8 cellular contexts compared by ENCODE assay signal in the genomic region with DNA sequence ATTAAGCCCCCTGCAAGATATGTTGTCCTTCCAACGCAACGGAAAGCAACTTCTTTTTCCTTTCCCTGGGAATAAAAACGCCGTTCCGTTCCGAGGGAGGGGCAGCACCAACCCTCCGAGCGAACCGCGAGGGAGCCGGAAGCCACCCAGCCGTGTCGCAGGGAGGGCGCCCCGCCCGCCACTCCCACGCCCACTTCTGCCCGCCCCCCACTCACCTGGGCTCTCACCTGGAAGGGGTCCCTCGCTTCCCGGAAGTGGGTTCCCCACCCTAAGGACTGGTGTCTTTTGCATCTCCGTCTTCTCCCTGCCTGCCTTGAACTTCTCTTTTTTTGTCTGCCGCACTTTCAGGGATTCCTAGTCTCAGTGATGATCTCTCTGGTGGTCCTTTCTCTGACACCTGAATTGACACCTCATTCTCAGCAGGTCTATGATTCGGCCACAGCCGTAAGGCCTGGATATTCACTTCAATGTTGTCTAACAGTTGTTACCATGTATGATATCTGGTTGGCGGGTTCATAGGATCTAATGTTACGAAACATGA. TPM values are rescaled to one million over a fixed set of nuclear protein-coding genes. Genes with fewer than 3 reads are reported as not detected.
DNase-seq lines count a peak whose midpoint lies in the region; ATAC-seq, FAIRE-seq and TF ChIP-seq lines count a peak whose summit lies in the region.

No MANE protein-coding gene starts in this region.

- intact Hi-C loops in Right ventricle myocardium inferior (cut with DNase I) (no loop called here), cardiac septum (cut with DNase I) (loop anchor here (10.0 kb wide), 1 partner anchor 144 kb away; a partner anchor contains a TSS), mucosa of descending colon (cut with DNase I, micrococcal nuclease) (no loop called here)
- intact Hi-C loops in dendritic cell treated with granulocyte-macrophage colony-stimulating factor and Interleukin-4, amounts not matched to agents 40 ng/mL and 50 ng/mL, for 4 days (cut with micrococcal nuclease), result loop anchor here (5.0 kb wide), 1 partner anchor 131 kb away; a partner anchor contains a TSS

- no peak for FAIRE-seq in D721Med (lab: Jason Lieb, UNC)

- H3K27ac ChIP-seq in WERI-Rb-1, result peak overlapping the region; percentile 84

- H3K9me3 Mint-ChIP-seq in dendritic cell treated with granulocyte-macrophage colony-stimulating factor and Interleukin-4, amounts not matched to agents 40 ng/mL and 50 ng/mL, for 4 days, result no peaks in the 10 kb centered on the region
- peaks cover 0 to 3% of the 10 kb centered on the region in 2 donors for H3K9me3 Mint-ChIP-seq in stimulated activated naive B cell treated with anti-CD40 and anti-IgM and Interleukin-4, amounts not matched to agents 10 μg/mL and 1 μg/mL and 100 μg/mL, for 72 hours

- H3K27ac Mint-ChIP-seq in dendritic cell treated with granulocyte-macrophage colony-stimulating factor and Interleukin-4, amounts not matched to agents 40 ng/mL and 50 ng/mL, for 4 days, result peak overlapping the region; percentile 76
- peak overlapping the region; percentile 100 for H3K27ac Mint-ChIP-seq in stimulated activated naive B cell treated with anti-CD40 and anti-IgM and Interleukin-4, amounts not matched to agents 10 μg/mL and 1 μg/mL and 100 μg/mL, for 72 hours

- peak overlapping the region; percentile 89 for H3K4me3 Mint-ChIP-seq in dendritic cell treated with granulocyte-macrophage colony-stimulating factor and Interleukin-4, amounts not matched to agents 40 ng/mL and 50 ng/mL, for 4 days
- peak overlapping the region; percentile 97 for H3K4me3 Mint-ChIP-seq in stimulated activated naive B cell treated with anti-CD40 and anti-IgM and Interleukin-4, amounts not matched to agents 10 μg/mL and 1 μg/mL and 100 μg/mL, for 72 hours

- no peaks in the 10 kb centered on the region for H3K27me3 ChIP-seq in WERI-Rb-1 (ENCODE audit: insufficient read depth, low read depth, severe bottlenecking)

- peaks cover 20% of the 10 kb centered on the region for H3K27me3 Mint-ChIP-seq in dendritic cell treated with granulocyte-macrophage colony-stimulating factor and Interleukin-4, amounts not matched to agents 40 ng/mL and 50 ng/mL, for 4 days
- H3K27me3 Mint-ChIP-seq in stimulated activated naive B cell treated with anti-CD40 and anti-IgM and Interleukin-4, amounts not matched to agents 10 μg/mL and 1 μg/mL and 100 μg/mL, for 72 hours, result peaks cover 9 to 16% of the 10 kb centered on the region in 2 donors

- H3K9me3 ChIP-seq in WERI-Rb-1 (ENCODE audit: severe bottlenecking), result no peaks in the 10 kb centered on the region
- no peaks in the 10 kb centered on the region for H3K9me3 ChIP-seq in mucosa of descending colon

- H3K4me3 ChIP-seq in WERI-Rb-1 (ENCODE audit: low read depth, low read length) (peak overlapping the region; percentile 70), mucosa of descending colon (peak overlapping the region; percentile 42)

- H3K36me3 ChIP-seq in WERI-Rb-1, result no peaks in the 10 kb centered on the region
- no peaks in the 10 kb centered on the region for H3K36me3 ChIP-seq in mucosa of descending colon (ENCODE audit: low read depth)

- peaks cover 15% of the 10 kb centered on the region for H3K36me3 Mint-ChIP-seq in dendritic cell treated with granulocyte-macrophage colony-stimulating factor and Interleukin-4, amounts not matched to agents 40 ng/mL and 50 ng/mL, for 4 days (ENCODE audit: low read depth)
- peaks cover 6 to 10% of the 10 kb centered on the region in 2 donors for H3K36me3 Mint-ChIP-seq in stimulated activated naive B cell treated with anti-CD40 and anti-IgM and Interleukin-4, amounts not matched to agents 10 μg/mL and 1 μg/mL and 100 μg/mL, for 72 hours

- DNase-seq in Right ventricle myocardium inferior (ENCODE audit: missing footprints) (no peak), cardiac septum (ENCODE audit: low spot score) (no peak), WERI-Rb-1 (peak; percentile 45), mucosa of descending colon (peak; percentile 37 to 76 (median 70)), D721Med (ENCODE audit: insufficient read length, low spot score) (no peak)
- peak; percentile 13 for DNase-seq in stimulated activated naive B cell treated with anti-CD40 and anti-IgM and Interleukin-4, amounts not matched to agents 10 μg/mL and 1 μg/mL and 100 μg/mL, for 72 hours

- TF ChIP-seq CTCF in WERI-Rb-1 (IDR thresholded peaks at IDR 0.05; ENCODE audit: low read depth, low read length) (no peak), mucosa of descending colon (IDR thresholded peaks at IDR 0.05) (no peak), D721Med (IDR thresholded peaks at IDR 0.05; ENCODE audit: insufficient read depth, missing control alignments) (no peak)

- peak; percentile 61 for ATAC-seq in Right ventricle myocardium inferior
- peak; percentile 17 for ATAC-seq in HG03571 (IDR thresholded peaks at IDR 0.05; ENCODE audit: unreplicated experiment)
- peak; percentile 60 for ATAC-seq in mucosa of descending colon
- ATAC-seq in stimulated activated naive B cell treated with anti-CD40 and anti-IgM and Interleukin-4, amounts not matched to agents 10 μg/mL and 1 μg/mL and 100 μg/mL, for 72 hours (replicated peaks), result peak; percentile 29 to 40

- peaks cover 9% of the 10 kb centered on the region for H3K4me1 Mint-ChIP-seq in dendritic cell treated with granulocyte-macrophage colony-stimulating factor and Interleukin-4, amounts not matched to agents 40 ng/mL and 50 ng/mL, for 4 days (ENCODE audit: low read depth)
- H3K4me1 Mint-ChIP-seq in stimulated activated naive B cell treated with anti-CD40 and anti-IgM and Interleukin-4, amounts not matched to agents 10 μg/mL and 1 μg/mL and 100 μg/mL, for 72 hours, result peaks cover 8 to 18% of the 10 kb centered on the region in 2 donors

- peaks cover 5% of the 10 kb centered on the region for H3K4me1 ChIP-seq in mucosa of descending colon (ENCODE audit: low read depth)

RNA-seq across cellular contexts. Expression of a gene that starts 25.3 kb away (rescaled TPM):
- 4.6 TPM for total RNA-seq in Right ventricle myocardium inferior
- 11.8 TPM for total RNA-seq in cardiac septum
- total RNA-seq in mucosa of descending colon, result 1 to 10 TPM; 1.0 to 2.9 (median 2.3) TPM

Comparison
In these comparisons a context has a peak if more than half of its experiments do, and no peak if none do; other contexts are left out.
1. intact Hi-C loops: an anchor here in cardiac septum (10.0 kb wide) and dendritic cell treated with granulocyte-macrophage colony-stimulating factor and Interleukin-4, amounts not matched to agents 40 ng/mL and 50 ng/mL, for 4 days (5.0 kb wide); none called in Right ventricle myocardium inferior and mucosa of descending colon.
2. DNase-seq: peak in WERI-Rb-1 (single experiment), mucosa of descending colon (3 of 3) and stimulated activated naive B cell treated with anti-CD40 and anti-IgM and Interleukin-4, amounts not matched to agents 10 μg/mL and 1 μg/mL and 100 μg/mL, for 72 hours (single experiment); none in Right ventricle myocardium inferior (single experiment), cardiac septum (single experiment) and D721Med (single experiment).
3. Peak in every context shown above with its lines, with median percentiles within 50 percentile points of each other: ATAC-seq.